ENCODE assay signal across 24 cellular contexts in genomic region chr9:76486151-76486550, GRCh38. TPM values are rescaled to one million over a fixed set of nuclear protein-coding genes. Genes with fewer than 3 reads are reported as not detected.
DNase-seq lines count a peak whose midpoint lies in the region; ATAC-seq, FAIRE-seq and TF ChIP-seq lines count a peak whose summit lies in the region.
"Had no signal": no experiment of that assay in that cellular context is flagged by ENCODE, and none has a peak within 500 bp of the region (broad histone marks: within the 10 kb centered on the region; RNA-seq: fewer than 3 reads in every experiment).

No MANE protein-coding gene starts in this region.

- WGBS in IMR-90 (ENCODE audit: extremely low coverage in 2 of 2, insufficient read length in 1 of 2), 2 experiments: no CpG with 5 or more reads among the region's 2 CpGs
- no CpG with 5 or more reads among the region's 2 CpGs for WGBS in mesendoderm (ENCODE audit: extremely low coverage, insufficient coverage, low lambda C conversion rate)

- no peak overlapping the region for H4K91ac ChIP-seq in IMR-90 (ENCODE audit: insufficient read depth, low read depth, low read length)

- peaks cover 18% of the 10 kb centered on the region for H3K79me2 ChIP-seq in mesendoderm (ENCODE audit: control insufficient read depth, insufficient read depth, low read length)

- no peak overlapping the region for H2BK15ac ChIP-seq in IMR-90 (ENCODE audit: low read depth, low read length)
- H2BK15ac ChIP-seq in mesendoderm (replicated peaks; ENCODE audit: low read depth): no peak overlapping the region

- H2BK20ac ChIP-seq in IMR-90 (ENCODE audit: low read depth, low read length): no peak overlapping the region

- H4K20me1 ChIP-seq in IMR-90 (ENCODE audit: insufficient read depth, low read length): no peaks in the 10 kb centered on the region

- H3K4me2 ChIP-seq in IMR-90 (ENCODE audit: low read depth, low read length): no peak overlapping the region
- no peak overlapping the region for H3K4me2 ChIP-seq in mesendoderm (ENCODE audit: low read length)
- H3K4me2 ChIP-seq: KMS-11, SK-N-SH had no signal

- BruUV-seq in IMR-90 (replicated peaks; lab: Mats Ljungman, UMichigan): no TSS peak

- POLR2A ChIA-PET in IMR-90 (lab: Charles Lee; ENCODE audit: unreplicated experiment): no interaction called here
- POLR2A ChIA-PET in naive thymus-derived CD4-positive, alpha-beta T cell (lab: Charles Lee): no interaction called here

- no peaks in the 10 kb centered on the region for H3K36me3 ChIP-seq in IMR-90 (ENCODE audit: control insufficient read depth, insufficient read depth, low read length)
- peaks cover 3% of the 10 kb centered on the region for H3K36me3 ChIP-seq in mesendoderm (ENCODE audit: control insufficient read depth, insufficient read depth, low read length)
- H3K36me3 ChIP-seq in naive thymus-derived CD4-positive, alpha-beta T cell (ENCODE audit: control insufficient read depth in 2 of 3, insufficient read depth in 3 of 3, low read length in 3 of 3): no peaks in the 10 kb centered on the region

- no peak overlapping the region for H3K4me3 ChIP-seq in IMR-90 (ENCODE audit: insufficient read depth, low read depth, low read length)
- H3K4me3 ChIP-seq in mesendoderm (ENCODE audit: low read length): no peak overlapping the region
- no peak overlapping the region for H3K4me3 ChIP-seq in naive thymus-derived CD4-positive, alpha-beta T cell (ENCODE audit: low read length)

- ATAC-seq in IMR-90 (ENCODE audit: low read depth) (no peak), HG02840 (IDR thresholded peaks at IDR 0.05; ENCODE audit: low FRiP score, unreplicated experiment) (no peak)
- ATAC-seq in naive thymus-derived CD4-positive, alpha-beta T cell: no peak
- ATAC-seq: HepG2 had no signal

- H2AFZ ChIP-seq in IMR-90 (replicated peaks; ENCODE audit: low read length, poor library complexity): no peak overlapping the region

- H3K9me3 Mint-ChIP-seq in dendritic cell treated with granulocyte-macrophage colony-stimulating factor and Interleukin-4, amounts not matched to agents 40 ng/mL and 50 ng/mL, for 4 days: no peaks in the 10 kb centered on the region
- H3K9me3 Mint-ChIP-seq in naive thymus-derived CD4-positive, alpha-beta T cell: peaks cover 0 to 6% (median 1%) of the 10 kb centered on the region in 11 donors
- H3K9me3 Mint-ChIP-seq: CD4-positive, alpha-beta T cell had no signal

- H3K79me1 ChIP-seq in IMR-90 (ENCODE audit: low read depth in 1 of 2, low read length in 2 of 2) (no peaks in the 10 kb centered on the region; a peak in 2 of 4 replicates), mesendoderm (ENCODE audit: low read length) (peaks cover 17% of the 10 kb centered on the region)

- H3K9me1 ChIP-seq in IMR-90 (ENCODE audit: insufficient read depth, low read length): no peaks in the 10 kb centered on the region

- no peak for TF ChIP-seq POLR2A in IMR-90 (IDR thresholded peaks at IDR 0.05; ENCODE audit: low read depth, low read length)

- H3K14ac ChIP-seq in IMR-90 (replicated peaks; ENCODE audit: low read depth, low read length): no peak overlapping the region

- H3K27ac ChIP-seq in IMR-90 (ENCODE audit: insufficient read depth, low read length): no peak overlapping the region
- no peak overlapping the region for H3K27ac ChIP-seq in mesendoderm (ENCODE audit: low read depth, low read length)
- H3K27ac ChIP-seq in naive thymus-derived CD4-positive, alpha-beta T cell (ENCODE audit: low read depth, low read length): no peak overlapping the region
- H3K27ac ChIP-seq: KMS-11 had no signal

- H3K18ac ChIP-seq in IMR-90 (ENCODE audit: low read depth, low read length) (no peak overlapping the region), mesendoderm (ENCODE audit: low read length) (no peak overlapping the region)

- intact Hi-C loops in IMR-90 (cut with micrococcal nuclease): no loop called here
- intact Hi-C loops in dendritic cell treated with granulocyte-macrophage colony-stimulating factor and Interleukin-4, amounts not matched to agents 40 ng/mL and 50 ng/mL, for 4 days (cut with micrococcal nuclease): no loop called here
- intact Hi-C loops in naive thymus-derived CD4-positive, alpha-beta T cell (cut with micrococcal nuclease): no loop called here

- no peak for TF ChIP-seq CTCF in IMR-90 (conservative IDR thresholded peaks at IDR 0.05; ENCODE audit: low read depth, low read length)
- TF ChIP-seq CTCF in D721Med (IDR thresholded peaks at IDR 0.05; ENCODE audit: insufficient read depth, missing control alignments): no peak

- peaks cover 54% of the 10 kb centered on the region for H3K4me1 Mint-ChIP-seq in dendritic cell treated with granulocyte-macrophage colony-stimulating factor and Interleukin-4, amounts not matched to agents 40 ng/mL and 50 ng/mL, for 4 days (ENCODE audit: low read depth)
- peaks cover 0 to 19% (median 4%) of the 10 kb centered on the region in 7 donors for H3K4me1 Mint-ChIP-seq in naive thymus-derived CD4-positive, alpha-beta T cell

- no peaks in the 10 kb centered on the region for H3K9me3 ChIP-seq in IMR-90 (ENCODE audit: control insufficient read depth, insufficient read depth, low read length)
- H3K9me3 ChIP-seq in naive thymus-derived CD4-positive, alpha-beta T cell (ENCODE audit: control insufficient read depth in 2 of 3, low read length in 3 of 3): no peaks in the 10 kb centered on the region
- H3K9me3 ChIP-seq: Caco-2, SK-N-SH had no signal

- no peak overlapping the region for H3K23ac ChIP-seq in IMR-90 (ENCODE audit: low read depth, low read length)
- no peak overlapping the region for H3K23ac ChIP-seq in mesendoderm (ENCODE audit: low read length)

- in situ Hi-C loops in IMR-90 (cut with MboI; ENCODE audit: low sequenced_read_pairs): no loop called here

- CTCF ChIA-PET in IMR-90 (lab: Yijun Ruan, JAX): no interaction called here
- CTCF ChIA-PET in naive thymus-derived CD4-positive, alpha-beta T cell (lab: Charles Lee): no interaction called here

- H2BK5ac ChIP-seq in IMR-90 (ENCODE audit: low read depth, low read length, poor library complexity, severe bottlenecking): no peak overlapping the region
- H2BK5ac ChIP-seq in mesendoderm (ENCODE audit: low read length): no peak overlapping the region

- H2AK9ac ChIP-seq in IMR-90 (replicated peaks; ENCODE audit: low read depth, low read length, poor library complexity): no peak overlapping the region

- H3K27me3 Mint-ChIP-seq in dendritic cell treated with granulocyte-macrophage colony-stimulating factor and Interleukin-4, amounts not matched to agents 40 ng/mL and 50 ng/mL, for 4 days: no peaks in the 10 kb centered on the region
- H3K27me3 Mint-ChIP-seq in naive thymus-derived CD4-positive, alpha-beta T cell: no peaks in the 10 kb centered on the region
- H3K27me3 Mint-ChIP-seq: B cell; CD4-positive, alpha-beta T cell had no signal

- H3K56ac ChIP-seq in IMR-90 (ENCODE audit: extremely low read depth, insufficient read depth, low read length) (no peak overlapping the region), mesendoderm (ENCODE audit: low read length) (no peak overlapping the region)

- no peak overlapping the region for H4K8ac ChIP-seq in IMR-90 (ENCODE audit: low read depth in 2 of 2, low read length in 2 of 2)
- H4K8ac ChIP-seq in mesendoderm (ENCODE audit: low read depth, low read length): no peak overlapping the region

- H3K4ac ChIP-seq in IMR-90 (ENCODE audit: low read depth, low read length): no peak overlapping the region
- H3K4ac ChIP-seq in mesendoderm (ENCODE audit: low read depth, low read length): no peak overlapping the region

- dilution Hi-C loops in IMR-90 (cut with HindIII; ENCODE audit: low sequenced_read_pairs, unreplicated experiment): no loop called here

- peak; percentile 16 for DNase-seq in IMR-90
- peak; percentile 27 for DNase-seq in mesendoderm
- DNase-seq in amygdala (lab: John Stamatoyannopoulos, UW): no peak
- DNase-seq in D721Med (ENCODE audit: insufficient read length, low spot score): no peak
- no peak for DNase-seq in naive thymus-derived CD4-positive, alpha-beta T cell
- DNase-seq: Caco-2; CD4-positive, alpha-beta T cell; DMS153; GF-D8; GOT3; NCI-H1417; NCI-H187 treated with DMSO at 0.1 percent for 48 hours; NCI-H226; NCI-H524; NCI-H82; OCI-M1; SHP77 treated with DMSO at 0.1 percent for 48 hours; SK-N-SH had no signal

- no peaks in the 10 kb centered on the region for H3K27me3 ChIP-seq in IMR-90 (ENCODE audit: control insufficient read depth, insufficient read depth, low read length)
- no peaks in the 10 kb centered on the region for H3K27me3 ChIP-seq in mesendoderm (ENCODE audit: insufficient read depth, low read length, poor library complexity)
- no peaks in the 10 kb centered on the region for H3K27me3 ChIP-seq in naive thymus-derived CD4-positive, alpha-beta T cell (ENCODE audit: control insufficient read depth in 2 of 2, insufficient read depth in 2 of 2, low read length in 2 of 2)

- TF ChIP-seq RAD21 in IMR-90 (IDR thresholded peaks at IDR 0.05; ENCODE audit: low read length): no peak

- peaks cover 72% of the 10 kb centered on the region for H3K36me3 Mint-ChIP-seq in dendritic cell treated with granulocyte-macrophage colony-stimulating factor and Interleukin-4, amounts not matched to agents 40 ng/mL and 50 ng/mL, for 4 days (ENCODE audit: low read depth)
- peaks cover 0 to 17% (median 0%) of the 10 kb centered on the region in 5 donors for H3K36me3 Mint-ChIP-seq in naive thymus-derived CD4-positive, alpha-beta T cell

- H3K4me1 ChIP-seq in IMR-90 (ENCODE audit: control insufficient read depth, insufficient read depth, low read length): no peaks in the 10 kb centered on the region
- no peaks in the 10 kb centered on the region for H3K4me1 ChIP-seq in mesendoderm (ENCODE audit: control insufficient read depth, low read depth, low read length)
- H3K4me1 ChIP-seq in naive thymus-derived CD4-positive, alpha-beta T cell (ENCODE audit: control insufficient read depth in 2 of 2, insufficient read depth in 2 of 2, low read length in 2 of 2): no peaks in the 10 kb centered on the region
- H3K4me1 ChIP-seq: Caco-2 had no signal

- no peak overlapping the region for H2AK5ac ChIP-seq in IMR-90 (ENCODE audit: low read depth, low read length)
- H2AK5ac ChIP-seq in mesendoderm (ENCODE audit: low read length): no peak overlapping the region

- H4K5ac ChIP-seq in IMR-90 (ENCODE audit: low read depth, low read length) (no peak overlapping the region), mesendoderm (ENCODE audit: low read length) (no peak overlapping the region)

- peak overlapping the region; percentile 64 for H3K27ac Mint-ChIP-seq in dendritic cell treated with granulocyte-macrophage colony-stimulating factor and Interleukin-4, amounts not matched to agents 40 ng/mL and 50 ng/mL, for 4 days
- H3K27ac Mint-ChIP-seq in naive thymus-derived CD4-positive, alpha-beta T cell: no peak overlapping the region
- H3K27ac Mint-ChIP-seq: CD4-positive, alpha-beta T cell had no signal

- no peak overlapping the region for H3K4me3 Mint-ChIP-seq in dendritic cell treated with granulocyte-macrophage colony-stimulating factor and Interleukin-4, amounts not matched to agents 40 ng/mL and 50 ng/mL, for 4 days
- H3K4me3 Mint-ChIP-seq in naive thymus-derived CD4-positive, alpha-beta T cell: no peak overlapping the region
- H3K4me3 Mint-ChIP-seq: B cell; CD4-positive, alpha-beta T cell had no signal

- H3K9ac ChIP-seq in IMR-90 (ENCODE audit: low read depth, low read length) (no peak overlapping the region), mesendoderm (ENCODE audit: low read length) (no peak overlapping the region)
- H3K9ac ChIP-seq: KMS-11, SK-N-SH had no signal

- H2BK120ac ChIP-seq in IMR-90 (ENCODE audit: low read depth, low read length): no peak overlapping the region
- no peak overlapping the region for H2BK120ac ChIP-seq in mesendoderm (ENCODE audit: low read depth, low read length)

- no peak for FAIRE-seq in D721Med (lab: Jason Lieb, UNC)
- FAIRE-seq: GM19239, HepG2 had no signal

RNA-seq across cellular contexts. Expression of gene GCNT1, which starts 27.2 kb away (rescaled TPM):
- total RNA-seq in IMR-90 (2012; rRNA removed): 10.0 and 46.6 TPM in 2 replicates
- 9.3 and 12.5 TPM in 2 replicates for polyA plus RNA-seq in IMR-90 (2012; rRNA removed)
- 2.9 and 4.5 TPM in 2 replicates for polyA plus RNA-seq in IMR-90 (2012; cell fraction: cytosol; rRNA removed)
- 1.8 and 7.6 TPM in 2 replicates for polyA plus RNA-seq in IMR-90 (2012; cell fraction: nucleus; rRNA removed; ENCODE audit: low replicate concordance)
- polyA plus RNA-seq in mesendoderm (2013, experiment 1 of 2): 53.3 TPM
- 49.0 TPM for polyA plus RNA-seq in mesendoderm (2013, experiment 2 of 2)
- total RNA-seq in naive thymus-derived CD4-positive, alpha-beta T cell: 1 to 10 TPM; 1.4 to 8.9 (median 1.7) TPM
- polyA plus RNA-seq in naive thymus-derived CD4-positive, alpha-beta T cell: 1 to 10 TPM in 1 of 2 donors, under 1 TPM in 1; 0.70 to 2.9 TPM

Comparison
In these comparisons a context has a peak if more than half of its experiments do, and no peak if none do; other contexts are left out.
1. DNase-seq: peak in IMR-90 (single experiment) and mesendoderm (single experiment); none in amygdala (0 of 56), D721Med (single experiment) and naive thymus-derived CD4-positive, alpha-beta T cell (0 of 9).